ENCODE assay signal across 21 cellular contexts in the genomic region with DNA sequence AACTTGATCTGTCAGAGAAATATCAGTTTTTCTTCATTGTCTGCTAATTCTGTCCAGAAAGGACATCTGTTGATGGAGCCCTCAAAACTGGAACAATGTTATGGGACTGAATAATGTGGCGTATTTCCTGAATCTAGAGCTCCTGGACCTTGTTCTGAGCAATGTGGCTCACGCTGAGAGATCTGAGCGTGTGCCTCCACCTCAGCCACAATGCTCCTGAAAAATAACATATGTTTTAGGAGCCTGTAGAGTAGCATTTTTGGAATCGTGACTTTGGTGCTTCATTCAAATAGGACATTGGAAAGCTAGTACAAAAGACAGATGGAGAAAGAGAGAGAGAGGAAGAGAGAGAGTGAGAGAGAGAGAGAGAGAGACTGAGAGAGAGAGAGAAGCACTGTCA.
DNase-seq lines count a peak whose midpoint lies in the region; ATAC-seq and TF ChIP-seq lines count a peak whose summit lies in the region.
"Had no signal": no experiment of that assay in that cellular context is flagged by ENCODE, and none has a peak within 500 bp of the region (broad histone marks: within the 10 kb centered on the region; RNA-seq: fewer than 3 reads in every experiment).

No MANE protein-coding gene starts in this region.

- peaks cover 10% of the 10 kb centered on the region; the same call in 1 of the 2 replicates for H3K9me2 ChIP-seq in GM23338 (ENCODE audit: insufficient read depth)

- no peaks in the 10 kb centered on the region for H3K36me3 Mint-ChIP-seq in CD8-positive, alpha-beta T cell
- H3K36me3 Mint-ChIP-seq in GM23338 (ENCODE audit: low read depth): no peaks in the 10 kb centered on the region
- H3K36me3 Mint-ChIP-seq: CD4-positive, CD25-positive, alpha-beta regulatory T cell; CD8-positive, alpha-beta memory T cell had no signal

- H3K4me2 ChIP-seq in GM23338: no peak overlapping the region
- H3K4me2 ChIP-seq: BLaER1 had no signal

- no peak overlapping the region for H3K4me3 ChIP-seq in CD8-positive, alpha-beta T cell (ENCODE audit: low read depth, low read length)
- H3K4me3 ChIP-seq in GM23338: no peak overlapping the region
- H3K4me3 ChIP-seq: BLaER1, GM23248 had no signal

- intact Hi-C loops in CD8-positive, alpha-beta T cell (cut with DNase I, micrococcal nuclease): no loop called here

- H3K4me1 ChIP-seq in CD8-positive, alpha-beta T cell (ENCODE audit: insufficient read depth, low read length): no peaks in the 10 kb centered on the region
- peaks cover 11% of the 10 kb centered on the region; the same call in 1 of the 2 replicates for H3K4me1 ChIP-seq in GM23338 (ENCODE audit: insufficient read depth)
- H3K4me1 ChIP-seq: BLaER1 had no signal

- no peaks in the 10 kb centered on the region for H3K36me3 ChIP-seq in CD8-positive, alpha-beta T cell (ENCODE audit: insufficient read depth, low read length)
- no peaks in the 10 kb centered on the region for H3K36me3 ChIP-seq in GM23338 (ENCODE audit: insufficient read depth)
- H3K36me3 ChIP-seq: BLaER1 had no signal

- CTCF ChIA-PET in CD8-positive, alpha-beta T cell (lab: Charles Lee): no interaction called here

- no peaks in the 10 kb centered on the region for H3K79me2 ChIP-seq in GM23338 (replicated peaks; ENCODE audit: insufficient read depth)

- H3K27ac ChIP-seq in CD8-positive, alpha-beta T cell (ENCODE audit: low read depth, low read length): no peak overlapping the region
- H3K27ac ChIP-seq in GM23338 (ENCODE audit: low read depth): no peak overlapping the region
- H3K27ac ChIP-seq: 22Rv1, BLaER1, C4-2B, GM23248 had no signal

- H3K27me3 Mint-ChIP-seq in CD8-positive, alpha-beta T cell (ENCODE audit: low read depth): peaks cover under 1% of the 10 kb centered on the region
- peaks cover 2% of the 10 kb centered on the region for H3K27me3 Mint-ChIP-seq in GM23338 (ENCODE audit: insufficient read depth, low read depth, poor library complexity)
- H3K27me3 Mint-ChIP-seq: B cell; CD4-positive, CD25-positive, alpha-beta regulatory T cell had no signal

- H3K9me3 Mint-ChIP-seq in CD8-positive, alpha-beta T cell: no peaks in the 10 kb centered on the region
- no peaks in the 10 kb centered on the region for H3K9me3 Mint-ChIP-seq in GM23338
- H3K9me3 Mint-ChIP-seq: H9, HFFc6 had no signal

- no peak for TF ChIP-seq CTCF in CD8-positive, alpha-beta T cell (IDR thresholded peaks at IDR 0.05)
- no peak for TF ChIP-seq CTCF in GM23338 (conservative IDR thresholded peaks at IDR 0.05; ENCODE audit: low read depth in 2 of 2)

- H3K4me1 Mint-ChIP-seq in CD8-positive, alpha-beta T cell (ENCODE audit: low read depth): no peaks in the 10 kb centered on the region
- peaks cover 6% of the 10 kb centered on the region; the same call in 2 of the 3 replicates for H3K4me1 Mint-ChIP-seq in GM23338
- H3K4me1 Mint-ChIP-seq: B cell; CD4-positive, CD25-positive, alpha-beta regulatory T cell; CD8-positive, alpha-beta memory T cell had no signal

- no peaks in the 10 kb centered on the region for H3K27me3 ChIP-seq in CD8-positive, alpha-beta T cell (ENCODE audit: insufficient read depth, low read length)
- no peaks in the 10 kb centered on the region for H3K27me3 ChIP-seq in GM23338 (ENCODE audit: insufficient read depth)
- H3K27me3 ChIP-seq: BLaER1 had no signal

- ATAC-seq in CD8-positive, alpha-beta T cell: no peak
- ATAC-seq in HG02840 (IDR thresholded peaks at IDR 0.05; ENCODE audit: low FRiP score, unreplicated experiment): no peak
- ATAC-seq in GM23338: no peak
- ATAC-seq: HCT116 had no signal

- no peaks in the 10 kb centered on the region for H3F3A ChIP-seq in GM23338 (replicated peaks; ENCODE audit: low read depth)

- H3K9me3 ChIP-seq in CD8-positive, alpha-beta T cell (ENCODE audit: low read length): no peaks in the 10 kb centered on the region
- H3K9me3 ChIP-seq: BLaER1 had no signal

- no peak overlapping the region for H3K27ac Mint-ChIP-seq in CD8-positive, alpha-beta T cell
- no peak overlapping the region for H3K27ac Mint-ChIP-seq in GM23338
- H3K27ac Mint-ChIP-seq: B cell; CD4-positive, CD25-positive, alpha-beta regulatory T cell; CD8-positive, alpha-beta memory T cell; H9; HFFc6 had no signal

- H3K4me3 Mint-ChIP-seq in CD8-positive, alpha-beta T cell: no peak overlapping the region
- H3K4me3 Mint-ChIP-seq in GM23338: no peak overlapping the region
- H3K4me3 Mint-ChIP-seq: B cell; CD4-positive, CD25-positive, alpha-beta regulatory T cell; CD8-positive, alpha-beta memory T cell; H9; HFFc6 had no signal

- POLR2A ChIA-PET in CD8-positive, alpha-beta T cell (lab: Charles Lee): no interaction called here

- peak; percentile 3 for DNase-seq in NCI-H1694 (lab: John Stamatoyannopoulos, UW)
- DNase-seq in NCI-H1694 treated with DMSO at 0.1 percent for 48 hours (lab: John Stamatoyannopoulos, UW): no peak
- peak; percentile 97 for DNase-seq in cerebellar cortex (ENCODE audit: low spot score)
- peak; percentile 17 for DNase-seq in inferior parietal cortex (ENCODE audit: extremely low spot score)
- no peak for DNase-seq in CD8-positive, alpha-beta T cell
- no peak for DNase-seq in GM23338 (ENCODE audit: low spot score)
- DNase-seq: CD4-positive, CD25-positive, alpha-beta regulatory T cell; CD8-positive, alpha-beta memory T cell; DMS 273 treated with DMSO at 0.1 percent for 48 hours; DMS79; EL; GF-D8; GM23248; H9; HFFc6 had no signal

- no peak overlapping the region for H2AFZ ChIP-seq in GM23338
- H2AFZ ChIP-seq: GM23248 had no signal

- H4K20me1 ChIP-seq in GM23338 (replicated peaks; ENCODE audit: insufficient read depth): no peaks in the 10 kb centered on the region
- H4K20me1 ChIP-seq: BLaER1 had no signal

TF ChIP-seq in GM23338, 12 proteins besides CTCF, POLR2A, EP300 and RAD21 (continues in another document):
- TF ChIP-seq ZNF331 (CRISPR knock-in tag; IDR thresholded peaks at IDR 0.05; ENCODE audit: low read depth) (no peak), EZH2phosphoT487 (IDR thresholded peaks at IDR 0.05; ENCODE audit: unreplicated experiment) (no peak), EZH2 (IDR thresholded peaks at IDR 0.05; ENCODE audit: low read depth, unreplicated experiment) (no peak), CREB1 (CRISPR knock-in tag; IDR thresholded peaks at IDR 0.05; ENCODE audit: low read depth) (no peak), NANOG (IDR thresholded peaks at IDR 0.05; ENCODE audit: borderline replicate concordance) (no peak), POLR2AphosphoS5 (IDR thresholded peaks at IDR 0.05; ENCODE audit: low read depth) (no peak), STAT1 (IDR thresholded peaks at IDR 0.05; ENCODE audit: unreplicated experiment) (no peak)
- TF ChIP-seq, protein P1, sequence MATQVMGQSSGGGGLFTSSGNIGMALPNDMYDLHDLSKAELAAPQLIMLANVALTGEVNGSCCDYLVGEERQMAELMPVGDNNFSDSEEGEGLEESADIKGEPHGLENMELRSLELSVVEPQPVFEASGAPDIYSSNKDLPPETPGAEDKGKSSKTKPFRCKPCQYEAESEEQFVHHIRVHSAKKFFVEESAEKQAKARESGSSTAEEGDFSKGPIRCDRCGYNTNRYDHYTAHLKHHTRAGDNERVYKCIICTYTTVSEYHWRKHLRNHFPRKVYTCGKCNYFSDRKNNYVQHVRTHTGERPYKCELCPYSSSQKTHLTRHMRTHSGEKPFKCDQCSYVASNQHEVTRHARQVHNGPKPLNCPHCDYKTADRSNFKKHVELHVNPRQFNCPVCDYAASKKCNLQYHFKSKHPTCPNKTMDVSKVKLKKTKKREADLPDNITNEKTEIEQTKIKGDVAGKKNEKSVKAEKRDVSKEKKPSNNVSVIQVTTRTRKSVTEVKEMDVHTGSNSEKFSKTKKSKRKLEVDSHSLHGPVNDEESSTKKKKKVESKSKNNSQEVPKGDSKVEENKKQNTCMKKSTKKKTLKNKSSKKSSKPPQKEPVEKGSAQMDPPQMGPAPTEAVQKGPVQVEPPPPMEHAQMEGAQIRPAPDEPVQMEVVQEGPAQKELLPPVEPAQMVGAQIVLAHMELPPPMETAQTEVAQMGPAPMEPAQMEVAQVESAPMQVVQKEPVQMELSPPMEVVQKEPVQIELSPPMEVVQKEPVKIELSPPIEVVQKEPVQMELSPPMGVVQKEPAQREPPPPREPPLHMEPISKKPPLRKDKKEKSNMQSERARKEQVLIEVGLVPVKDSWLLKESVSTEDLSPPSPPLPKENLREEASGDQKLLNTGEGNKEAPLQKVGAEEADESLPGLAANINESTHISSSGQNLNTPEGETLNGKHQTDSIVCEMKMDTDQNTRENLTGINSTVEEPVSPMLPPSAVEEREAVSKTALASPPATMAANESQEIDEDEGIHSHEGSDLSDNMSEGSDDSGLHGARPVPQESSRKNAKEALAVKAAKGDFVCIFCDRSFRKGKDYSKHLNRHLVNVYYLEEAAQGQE (IDR thresholded peaks at IDR 0.05; ENCODE audit: unreplicated experiment): no peak
- TF ChIP-seq, protein P2, sequence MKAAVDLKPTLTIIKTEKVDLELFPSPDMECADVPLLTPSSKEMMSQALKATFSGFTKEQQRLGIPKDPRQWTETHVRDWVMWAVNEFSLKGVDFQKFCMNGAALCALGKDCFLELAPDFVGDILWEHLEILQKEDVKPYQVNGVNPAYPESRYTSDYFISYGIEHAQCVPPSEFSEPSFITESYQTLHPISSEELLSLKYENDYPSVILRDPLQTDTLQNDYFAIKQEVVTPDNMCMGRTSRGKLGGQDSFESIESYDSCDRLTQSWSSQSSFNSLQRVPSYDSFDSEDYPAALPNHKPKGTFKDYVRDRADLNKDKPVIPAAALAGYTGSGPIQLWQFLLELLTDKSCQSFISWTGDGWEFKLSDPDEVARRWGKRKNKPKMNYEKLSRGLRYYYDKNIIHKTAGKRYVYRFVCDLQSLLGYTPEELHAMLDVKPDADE (IDR thresholded peaks at IDR 0.05): no peak

Comparison
In these comparisons a context has a peak if more than half of its experiments do, and no peak if none do; other contexts are left out.
1. DNase-seq: peak in NCI-H1694 (single experiment), cerebellar cortex (single experiment) and inferior parietal cortex (single experiment); none in NCI-H1694 treated with DMSO at 0.1 percent for 48 hours (single experiment), CD8-positive, alpha-beta T cell (0 of 7) and GM23338 (single experiment).